ENCODE assay signal across 21 cellular contexts in genomic region chr19:36894849-36895383, GRCh38.
"Had no signal": no experiment of that assay in that cellular context is flagged by ENCODE, and none has a peak within 500 bp of the region (broad histone marks: within the 10 kb centered on the region; RNA-seq: fewer than 3 reads in every experiment).

No MANE protein-coding gene starts in this region.

- H3K36me3 ChIP-seq: neutrophil had no signal

- H3K27ac ChIP-seq: dorsolateral prefrontal cortex, hepatocyte, neutrophil, psoas muscle, spleen had no signal

- DNase-seq: cortex of kidney; dorsolateral prefrontal cortex; foreskin melanocyte; head of caudate nucleus; kidney; left cardiac atrium; left ventricle myocardium superior; mesendoderm; naive thymus-derived CD8-positive, alpha-beta T cell; psoas muscle; spleen; stimulated activated CD4-positive, alpha-beta T cell treated with anti-CD3 and anti-CD28 coated beads, Interleukin-15, amount 100 ng/mL, for 24 hours; stimulated activated CD4-positive, alpha-beta T cell treated with anti-CD3 and anti-CD28 coated beads, Interleukin-1b, Interleukin-23, amount 100 ng/mL, for 48 hours; stimulated activated CD4-positive, alpha-beta T cell treated with anti-CD3 and anti-CD28 coated beads, Interleukin-4, amount 100 ng/mL, for 24 hours; substantia nigra; trophoblast cell had no signal

- H3K4me1 ChIP-seq: psoas muscle, spleen had no signal

- H3K27ac Mint-ChIP-seq: naive thymus-derived CD8-positive, alpha-beta T cell; stimulated activated memory B cell treated with anti-CD40 and anti-IgM and Interleukin-4, amounts not matched to agents 10 μg/mL and 1 μg/mL and 100 μg/mL, for 72 hours; stimulated activated naive CD8-positive, alpha-beta T cell treated with anti-CD3 and anti-CD28 coated beads, Interleukin-15, Interleukin-2, amounts not matched to agents 100 ng/mL and 50 ng/mL, for 24 hours had no signal

- H3K4me3 ChIP-seq: dorsolateral prefrontal cortex, hepatocyte, psoas muscle, spleen had no signal

- H3K4me3 Mint-ChIP-seq: stimulated activated memory B cell treated with anti-CD40 and anti-IgM and Interleukin-4, amounts not matched to agents 10 μg/mL and 1 μg/mL and 100 μg/mL, for 72 hours; stimulated activated naive CD8-positive, alpha-beta T cell treated with anti-CD3 and anti-CD28 coated beads, Interleukin-15, Interleukin-2, amounts not matched to agents 100 ng/mL and 50 ng/mL, for 24 hours had no signal

- ATAC-seq: left cardiac atrium; left ventricle myocardium superior; naive thymus-derived CD8-positive, alpha-beta T cell; psoas muscle; sciatic nerve; stimulated activated memory B cell treated with anti-CD40 and anti-IgM and Interleukin-4, amounts not matched to agents 10 μg/mL and 1 μg/mL and 100 μg/mL, for 72 hours had no signal

- H3K27me3 ChIP-seq: dorsolateral prefrontal cortex, hepatocyte, neutrophil, spleen had no signal

- H3K4me1 Mint-ChIP-seq: stimulated activated memory B cell treated with anti-CD40 and anti-IgM and Interleukin-4, amounts not matched to agents 10 μg/mL and 1 μg/mL and 100 μg/mL, for 72 hours had no signal

- H3K27me3 Mint-ChIP-seq: naive thymus-derived CD8-positive, alpha-beta T cell; stimulated activated memory B cell treated with anti-CD40 and anti-IgM and Interleukin-4, amounts not matched to agents 10 μg/mL and 1 μg/mL and 100 μg/mL, for 72 hours; stimulated activated naive CD8-positive, alpha-beta T cell treated with anti-CD3 and anti-CD28 coated beads, Interleukin-15, Interleukin-2, amounts not matched to agents 100 ng/mL and 50 ng/mL, for 24 hours had no signal
